Comparison of ENCODE assay signal across 26 cellular contexts in the genomic region with DNA sequence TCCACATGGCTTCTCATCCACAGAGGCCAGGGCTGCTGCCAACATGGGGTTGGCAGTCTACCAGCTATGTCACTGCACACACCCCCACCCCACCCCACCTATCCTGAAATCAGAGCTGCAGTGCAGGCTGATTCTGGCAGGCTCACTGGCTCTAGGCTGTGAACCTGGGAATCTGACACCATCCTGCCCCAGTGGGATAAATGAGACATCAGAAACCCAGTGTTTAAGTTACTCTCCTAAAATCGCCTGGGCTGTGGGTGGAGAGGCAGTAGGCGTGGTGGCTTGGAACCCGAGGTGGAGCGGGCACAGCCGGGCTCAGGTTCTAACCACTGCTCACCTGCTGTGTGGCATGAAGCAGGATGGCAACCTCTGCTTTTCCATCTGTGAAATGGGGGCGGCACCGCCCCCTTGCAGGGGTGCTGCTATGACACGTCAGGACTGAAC. TPM values are rescaled to one million over a fixed set of nuclear protein-coding genes. Genes with fewer than 3 reads are reported as not detected.
"Had no signal": no experiment of that assay in that cellular context is flagged by ENCODE, and none has a peak within 500 bp of the region (broad histone marks: within the 10 kb centered on the region; RNA-seq: fewer than 3 reads in every experiment).

No MANE protein-coding gene starts in this region.

- H3K36me3 ChIP-seq: adrenal gland, ascending aorta, brain microvascular endothelial cell, neutrophil, sigmoid colon, stomach, suprapubic skin, transverse colon had no signal

- H3K27ac ChIP-seq: adrenal gland, ascending aorta, brain microvascular endothelial cell, neutrophil, parathyroid adenoma, sigmoid colon, stomach, suprapubic skin, transverse colon had no signal

- H3K27me3 ChIP-seq: adrenal gland, ascending aorta had no signal

- ATAC-seq: activated T-helper 17 cell treated with anti-CD3 and anti-CD28 coated beads, Interleukin-2, amount 50 U/mL, for 72 hours; stimulated activated memory B cell treated with anti-CD40 and anti-IgM and Interleukin-4, amounts not matched to agents 10 μg/mL and 1 μg/mL and 100 μg/mL, for 72 hours; WTC11 had no signal

- H3K4me1 ChIP-seq: adrenal gland, ascending aorta, sigmoid colon, stomach, suprapubic skin, transverse colon had no signal

- DNase-seq: activated CD8-positive, alpha-beta memory T cell treated with anti-CD3 and anti-CD28 coated beads, Interleukin-2, amount 50 U/mL, for 4 hours; activated T-cell treated with anti-CD3 and anti-CD28 coated beads, Interleukin-2, amount 50 U/mL, for 24 hours; adrenal gland; brain microvascular endothelial cell; effector memory CD4-positive, alpha-beta T cell; foreskin melanocyte; hippocampal formation; kidney glomerular epithelial cell; sigmoid colon; stimulated activated CD4-positive, alpha-beta T cell treated with anti-CD3 and anti-CD28 coated beads, Interleukin-15, amount 100 ng/mL, for 24 hours; stomach; T1000; transverse colon had no signal

- H3K4me3 ChIP-seq: adrenal gland, ascending aorta, sigmoid colon, smooth muscle cell, stomach, suprapubic skin, transverse colon had no signal

- H3K9me3 ChIP-seq: adrenal gland, neutrophil, transverse colon had no signal

RNA-seq across cellular contexts. Expression of a gene that starts 5.6 kb away (rescaled TPM):
- total RNA-seq: activated T-helper 17 cell treated with anti-CD3 and anti-CD28 coated beads, Interleukin-2, amount 50 U/mL, for 72 hours; ascending aorta; dermis microvascular lymphatic vessel endothelial cell; lower leg skin; mononuclear cell; myocyte; pulmonary artery endothelial cell; sigmoid colon; smooth muscle cell; stomach; suprapubic skin; transverse colon; WTC11 had no signal
